8 cellular contexts compared by ENCODE assay signal in genomic region chr2:88765154-88765948, GRCh38.
DNase-seq lines count a peak whose midpoint lies in the region; ATAC-seq and TF ChIP-seq lines count a peak whose summit lies in the region.

No MANE protein-coding gene starts in this region.

- ATAC-seq in GM18867 (IDR thresholded peaks at IDR 0.05; ENCODE audit: unreplicated experiment) (peak; percentile 58), HG02981 (IDR thresholded peaks at IDR 0.05; ENCODE audit: unreplicated experiment) (no peak)
- peak; percentile 49 for ATAC-seq in activated CD8-positive, alpha-beta memory T cell treated with anti-CD3 and anti-CD28 coated beads, Interleukin-2, amount 10 ng/mL, durations not matched to agents 7 days and 5 days

- in situ Hi-C loops in KBM-7 (cut with MboI; ENCODE audit: low pct_unique_long_range_greater_than_20kb, low sequenced_read_pairs): no loop called here

- H3K27ac ChIP-seq in MM.1S (ENCODE audit: low read length): peak overlapping the region; percentile 77; the same call in 1 of the 2 replicates

- H3K79me2 ChIP-seq in MM.1S (ENCODE audit: low read length): peaks cover 35% of the 10 kb centered on the region

- peaks cover 3% of the 10 kb centered on the region for H3K4me1 Mint-ChIP-seq in activated CD8-positive, alpha-beta memory T cell treated with anti-CD3 and anti-CD28 coated beads, Interleukin-2, amount 10 ng/mL, durations not matched to agents 7 days and 5 days

- no peaks in the 10 kb centered on the region for H4K20me1 ChIP-seq in MM.1S (ENCODE audit: insufficient read depth, low read length)

- no peaks in the 10 kb centered on the region for H3K27me3 ChIP-seq in MM.1S (replicated peaks; ENCODE audit: insufficient read depth, low read length)

- H3K9me3 ChIP-seq in MM.1S (replicated peaks; ENCODE audit: insufficient read depth, low read length): no peaks in the 10 kb centered on the region

- CTCF ChIA-PET in activated CD8-positive, alpha-beta memory T cell treated with anti-CD3 and anti-CD28 coated beads, Interleukin-2, amount 10 ng/mL, durations not matched to agents 7 days and 5 days (lab: Charles Lee): no interaction called here

- peak overlapping the region; percentile 75 for H2AFZ ChIP-seq in MM.1S (ENCODE audit: low read length)

- H3F3A ChIP-seq in MM.1S (ENCODE audit: insufficient read depth, low read length): peaks cover 3% of the 10 kb centered on the region; the same call in 1 of the 2 replicates

- DNase-seq in MM.1S: peak; percentile 97
- DNase-seq in activated CD8-positive, alpha-beta memory T cell treated with anti-CD3 and anti-CD28 coated beads, Interleukin-2, amount 10 ng/mL, durations not matched to agents 7 days and 5 days: peak; percentile 53
- DNase-seq in foreskin fibroblast: peak; percentile 14 to 54
- DNase-seq in putamen (ENCODE audit: low spot score): peak; percentile 25
- DNase-seq in KBM-7: no peak
- no peak for DNase-seq in cortex of kidney (lab: John Stamatoyannopoulos, UW)

- peaks cover 14% of the 10 kb centered on the region for H3K4me1 ChIP-seq in MM.1S (ENCODE audit: low read length)

- H3K4me3 ChIP-seq in MM.1S (ENCODE audit: low read length) (peak overlapping the region; percentile 75), foreskin fibroblast (ENCODE audit: low read depth in 1 of 2, low read length in 2 of 2) (peak overlapping the region; percentile 17 to 35)

- H3K27me3 Mint-ChIP-seq in activated CD8-positive, alpha-beta memory T cell treated with anti-CD3 and anti-CD28 coated beads, Interleukin-2, amount 10 ng/mL, durations not matched to agents 7 days and 5 days: peaks cover 43% of the 10 kb centered on the region

- H3K9me3 Mint-ChIP-seq in activated CD8-positive, alpha-beta memory T cell treated with anti-CD3 and anti-CD28 coated beads, Interleukin-2, amount 10 ng/mL, durations not matched to agents 7 days and 5 days (ENCODE audit: low read depth): no peaks in the 10 kb centered on the region

- peak overlapping the region; percentile 68; the same call in 1 of the 2 replicates for H3K4me2 ChIP-seq in MM.1S (ENCODE audit: low read depth, low read length)

- H3K36me3 ChIP-seq in MM.1S (replicated peaks; ENCODE audit: insufficient read depth, low read length): no peaks in the 10 kb centered on the region; the same call in 1 of the 2 replicates

- H3K9me2 ChIP-seq in MM.1S (replicated peaks; ENCODE audit: insufficient read depth, low read length): no peaks in the 10 kb centered on the region

- peak overlapping the region; percentile 52 for H3K4me3 Mint-ChIP-seq in activated CD8-positive, alpha-beta memory T cell treated with anti-CD3 and anti-CD28 coated beads, Interleukin-2, amount 10 ng/mL, durations not matched to agents 7 days and 5 days

- H3K36me3 Mint-ChIP-seq in activated CD8-positive, alpha-beta memory T cell treated with anti-CD3 and anti-CD28 coated beads, Interleukin-2, amount 10 ng/mL, durations not matched to agents 7 days and 5 days: no peaks in the 10 kb centered on the region

- no peak overlapping the region for H3K27ac Mint-ChIP-seq in activated CD8-positive, alpha-beta memory T cell treated with anti-CD3 and anti-CD28 coated beads, Interleukin-2, amount 10 ng/mL, durations not matched to agents 7 days and 5 days

- H3K9ac ChIP-seq in MM.1S (ENCODE audit: low read length): peak overlapping the region; percentile 84; the same call in 1 of the 2 replicates

- TF ChIP-seq CTCF in MM.1S (IDR thresholded peaks at IDR 0.05; ENCODE audit: low read length) (no peak), foreskin fibroblast (IDR thresholded peaks at IDR 0.05; ENCODE audit: low read depth, low read length) (no peak)

Comparison
In these comparisons a context has a peak if more than half of its experiments do, and no peak if none do; other contexts are left out.
1. DNase-seq: peak in MM.1S (single experiment), activated CD8-positive, alpha-beta memory T cell treated with anti-CD3 and anti-CD28 coated beads, Interleukin-2, amount 10 ng/mL, durations not matched to agents 7 days and 5 days (single experiment), foreskin fibroblast (2 of 2) and putamen (single experiment); none in KBM-7 (single experiment) and cortex of kidney (single experiment).